26 cellular contexts compared by ENCODE assay signal in the genomic region with DNA sequence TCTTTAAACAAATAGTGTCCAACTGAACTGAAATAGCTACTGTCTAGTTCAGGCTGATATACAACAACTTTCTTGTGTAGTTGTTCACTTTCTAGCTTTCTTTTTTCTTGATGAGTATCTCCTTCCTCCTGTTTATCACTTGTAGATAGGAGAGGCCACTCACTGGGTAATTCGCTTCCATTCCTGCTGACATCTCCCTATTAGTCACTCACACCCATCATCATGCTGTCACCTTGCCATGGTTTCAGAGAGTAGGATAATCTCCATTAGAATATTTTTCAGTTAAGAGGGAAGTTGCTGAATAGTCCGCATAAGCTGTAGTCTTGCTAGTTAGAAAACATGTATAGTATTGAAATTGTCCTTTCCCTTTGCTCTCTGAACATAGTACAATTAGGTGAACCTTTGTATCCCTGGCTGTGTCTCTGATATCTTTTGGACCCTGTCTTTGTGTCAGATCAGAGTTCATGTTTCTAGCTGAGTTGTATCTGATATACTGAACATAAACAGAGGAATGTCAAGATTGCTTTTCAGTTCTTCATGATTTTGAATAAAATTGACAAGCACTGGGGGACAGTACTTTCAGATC.
A peak's percentile ranks its signal among the peaks of the same experiment; 100 is the strongest.
DNase-seq lines count a peak whose midpoint lies in the region; ATAC-seq and TF ChIP-seq lines count a peak whose summit lies in the region.
"Had no signal": no experiment of that assay in that cellular context is flagged by ENCODE, and none has a peak within 500 bp of the region (broad histone marks: within the 10 kb centered on the region; RNA-seq: fewer than 3 reads in every experiment).

No MANE protein-coding gene starts in this region.

- no peak overlapping the region for H2AFZ ChIP-seq in neural cell (ENCODE audit: low read depth, low read length)

- H4K20me1 ChIP-seq in neural cell (ENCODE audit: insufficient read depth) = no peaks in the 10 kb centered on the region

- DNase-seq in ELR (ENCODE audit: low read depth) = peak; percentile 46
- peak; percentile 65 for DNase-seq in RKO (ENCODE audit: low spot score)
- peak; percentile 10 for DNase-seq in fibroblast of pulmonary artery (ENCODE audit: low read depth)
- DNase-seq in coronary artery (ENCODE audit: low spot score) = no peak
- no peak for DNase-seq in GM13977 (ENCODE audit: low spot score)
- DNase-seq in activated naive CD4-positive, alpha-beta T cell treated with anti-CD3 and anti-CD28 coated beads for 36 hours = no peak
- DNase-seq: activated CD4-positive, alpha-beta memory T cell treated with anti-CD3 and anti-CD28 coated beads for 36 hours; activated naive CD4-positive, alpha-beta T cell; anterior cingulate cortex; CD4-positive, alpha-beta memory T cell; cerebellar nuclear complex; DMS153; effector CD4-positive, alpha-beta T cell; esophagus squamous epithelium; HCEC 1CT; NCI-H2107; NCI-H524; occipital lobe; right cardiac atrium; stimulated activated CD4-positive, alpha-beta T cell treated with anti-CD3 and anti-CD28 coated beads, Interleukin-15, amount 100 ng/mL, for 24 hours; testis had no signal

- no peaks in the 10 kb centered on the region for H3K9me2 ChIP-seq in neural cell (ENCODE audit: insufficient read depth, low read length)

- no peak overlapping the region for H3K9ac ChIP-seq in neural cell (ENCODE audit: low read length)

- TF ChIP-seq EP300 in neural cell (conservative IDR thresholded peaks at IDR 0.05; ENCODE audit: poor library complexity, severe bottlenecking) = peak; percentile 80

- intact Hi-C loops in activated naive CD4-positive, alpha-beta T cell treated with anti-CD3 and anti-CD28 coated beads for 36 hours (cut with micrococcal nuclease) = no loop called here

- no peaks in the 10 kb centered on the region for H3K9me3 Mint-ChIP-seq in activated naive CD4-positive, alpha-beta T cell treated with anti-CD3 and anti-CD28 coated beads for 36 hours
- H3K9me3 Mint-ChIP-seq: activated CD4-positive, alpha-beta memory T cell treated with anti-CD3 and anti-CD28 coated beads for 36 hours; CD4-positive, alpha-beta memory T cell; T-helper 2 cell treated with Interferon-gamma antibody and Interleukin-4, amounts not matched to agents 5 μg/mL and 100 μg/mL, for 36 hours; WTC11 had no signal

- H3K27me3 ChIP-seq in neural cell (ENCODE audit: insufficient read depth, low read depth, low read length) = no peaks in the 10 kb centered on the region
- H3K27me3 ChIP-seq: esophagus squamous epithelium, testis had no signal

- no peak overlapping the region for H3K4me3 Mint-ChIP-seq in activated naive CD4-positive, alpha-beta T cell treated with anti-CD3 and anti-CD28 coated beads for 36 hours
- H3K4me3 Mint-ChIP-seq: activated CD4-positive, alpha-beta memory T cell treated with anti-CD3 and anti-CD28 coated beads for 36 hours; CD4-positive, alpha-beta memory T cell; T-helper 2 cell treated with Interferon-gamma antibody and Interleukin-4, amounts not matched to agents 5 μg/mL and 100 μg/mL, for 36 hours; WTC11 had no signal

- CTCF ChIA-PET in activated naive CD4-positive, alpha-beta T cell treated with anti-CD3 and anti-CD28 coated beads for 36 hours (lab: Charles Lee) = interaction anchor here (1.2 kb wide), 1 partner anchor 54 kb away, joined by 5 read pairs; no protein-coding TSS in a partner anchor

- H3K27ac Mint-ChIP-seq in activated naive CD4-positive, alpha-beta T cell treated with anti-CD3 and anti-CD28 coated beads for 36 hours = no peak overlapping the region
- H3K27ac Mint-ChIP-seq: activated CD4-positive, alpha-beta memory T cell treated with anti-CD3 and anti-CD28 coated beads for 36 hours; T-helper 2 cell treated with Interferon-gamma antibody and Interleukin-4, amounts not matched to agents 5 μg/mL and 100 μg/mL, for 36 hours had no signal

- peak overlapping the region; percentile 39 for H3K4me2 ChIP-seq in neural cell (ENCODE audit: low read length)

- in situ Hi-C loops in GM13977 (cut with MboI; ENCODE audit: low pct_unique_long_range_greater_than_20kb, low sequenced_read_pairs, unreplicated experiment) = no loop called here

- no peaks in the 10 kb centered on the region for H3F3A ChIP-seq in neural cell (ENCODE audit: insufficient read depth, low read length, poor library complexity, severe bottlenecking)

- H3K27me3 Mint-ChIP-seq in activated naive CD4-positive, alpha-beta T cell treated with anti-CD3 and anti-CD28 coated beads for 36 hours (ENCODE audit: low read depth) = no peaks in the 10 kb centered on the region
- H3K27me3 Mint-ChIP-seq: activated CD4-positive, alpha-beta memory T cell treated with anti-CD3 and anti-CD28 coated beads for 36 hours; CD4-positive, alpha-beta memory T cell had no signal

- H3K27ac ChIP-seq in neural cell (ENCODE audit: low read length) (peak overlapping the region; percentile 43), coronary artery (no peak overlapping the region)
- H3K27ac ChIP-seq: esophagus squamous epithelium, testis had no signal

- no peak for ATAC-seq in GM18519 (IDR thresholded peaks at IDR 0.05; ENCODE audit: low FRiP score, unreplicated experiment)
- ATAC-seq: WTC11 had no signal

- peaks cover 21% of the 10 kb centered on the region for H3K36me3 ChIP-seq in neural cell (ENCODE audit: insufficient read depth, low read length)

- TF ChIP-seq CTCF in fibroblast of pulmonary artery (IDR thresholded peaks at IDR 0.05; ENCODE audit: low read length, missing control alignments) (no peak), neural cell (IDR thresholded peaks at IDR 0.05; ENCODE audit: poor library complexity, severe bottlenecking) (no peak), coronary artery (IDR thresholded peaks at IDR 0.05) (no peak), GM13977 (IDR thresholded peaks at IDR 0.05; ENCODE audit: extremely low read depth, insufficient read depth, missing control alignments) (no peak)

- H3K4me3 ChIP-seq in fibroblast of pulmonary artery (replicated peaks; ENCODE audit: low read depth, low read length) (no peak overlapping the region), neural cell (ENCODE audit: low read length) (peak overlapping the region; percentile 11), coronary artery (no peak overlapping the region)
- H3K4me3 ChIP-seq: esophagus squamous epithelium, lung, testis had no signal

- no peaks in the 10 kb centered on the region for H3K4me1 Mint-ChIP-seq in activated naive CD4-positive, alpha-beta T cell treated with anti-CD3 and anti-CD28 coated beads for 36 hours (ENCODE audit: low read depth)

- peaks cover 25% of the 10 kb centered on the region for H3K36me3 Mint-ChIP-seq in activated naive CD4-positive, alpha-beta T cell treated with anti-CD3 and anti-CD28 coated beads for 36 hours (ENCODE audit: low read depth)

- no peaks in the 10 kb centered on the region for H3K79me2 ChIP-seq in neural cell (replicated peaks; ENCODE audit: insufficient read depth, low read length)

- TF ChIP-seq RAD21 in neural cell (conservative IDR thresholded peaks at IDR 0.05) = no peak

- no peaks in the 10 kb centered on the region for H3K9me3 ChIP-seq in neural cell (ENCODE audit: low read length)
- H3K9me3 ChIP-seq: esophagus squamous epithelium, testis had no signal

TF ChIP-seq in neural cell, 6 proteins besides CTCF, POLR2A, EP300 and RAD21:
- TF ChIP-seq MXI1 (conservative IDR thresholded peaks at IDR 0.05; ENCODE audit: poor library complexity, severe bottlenecking) = no peak
- TF ChIP-seq EZH2 (IDR thresholded peaks at IDR 0.05; ENCODE audit: borderline replicate concordance, insufficient read depth, low read length, poor library complexity, severe bottlenecking) = no peak
- TF ChIP-seq TAF1 (IDR thresholded peaks at IDR 0.05; ENCODE audit: low read depth) = no peak
- peak; percentile 72 for TF ChIP-seq POLR2AphosphoS5 (IDR thresholded peaks at IDR 0.05)
- no peak for TF ChIP-seq SMC3 (conservative IDR thresholded peaks at IDR 0.05; ENCODE audit: poor library complexity)
- TF ChIP-seq, protein P1, sequence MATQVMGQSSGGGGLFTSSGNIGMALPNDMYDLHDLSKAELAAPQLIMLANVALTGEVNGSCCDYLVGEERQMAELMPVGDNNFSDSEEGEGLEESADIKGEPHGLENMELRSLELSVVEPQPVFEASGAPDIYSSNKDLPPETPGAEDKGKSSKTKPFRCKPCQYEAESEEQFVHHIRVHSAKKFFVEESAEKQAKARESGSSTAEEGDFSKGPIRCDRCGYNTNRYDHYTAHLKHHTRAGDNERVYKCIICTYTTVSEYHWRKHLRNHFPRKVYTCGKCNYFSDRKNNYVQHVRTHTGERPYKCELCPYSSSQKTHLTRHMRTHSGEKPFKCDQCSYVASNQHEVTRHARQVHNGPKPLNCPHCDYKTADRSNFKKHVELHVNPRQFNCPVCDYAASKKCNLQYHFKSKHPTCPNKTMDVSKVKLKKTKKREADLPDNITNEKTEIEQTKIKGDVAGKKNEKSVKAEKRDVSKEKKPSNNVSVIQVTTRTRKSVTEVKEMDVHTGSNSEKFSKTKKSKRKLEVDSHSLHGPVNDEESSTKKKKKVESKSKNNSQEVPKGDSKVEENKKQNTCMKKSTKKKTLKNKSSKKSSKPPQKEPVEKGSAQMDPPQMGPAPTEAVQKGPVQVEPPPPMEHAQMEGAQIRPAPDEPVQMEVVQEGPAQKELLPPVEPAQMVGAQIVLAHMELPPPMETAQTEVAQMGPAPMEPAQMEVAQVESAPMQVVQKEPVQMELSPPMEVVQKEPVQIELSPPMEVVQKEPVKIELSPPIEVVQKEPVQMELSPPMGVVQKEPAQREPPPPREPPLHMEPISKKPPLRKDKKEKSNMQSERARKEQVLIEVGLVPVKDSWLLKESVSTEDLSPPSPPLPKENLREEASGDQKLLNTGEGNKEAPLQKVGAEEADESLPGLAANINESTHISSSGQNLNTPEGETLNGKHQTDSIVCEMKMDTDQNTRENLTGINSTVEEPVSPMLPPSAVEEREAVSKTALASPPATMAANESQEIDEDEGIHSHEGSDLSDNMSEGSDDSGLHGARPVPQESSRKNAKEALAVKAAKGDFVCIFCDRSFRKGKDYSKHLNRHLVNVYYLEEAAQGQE (IDR thresholded peaks at IDR 0.05; ENCODE audit: borderline replicate concordance) = no peak
TF ChIP-seq in neural cell: peak in this region for 1.

Comparison
In these comparisons a context has a peak if more than half of its experiments do, and no peak if none do; other contexts are left out.
1. DNase-seq: peak in ELR (single experiment), RKO (single experiment) and fibroblast of pulmonary artery (single experiment); none in coronary artery (single experiment), GM13977 (single experiment) and activated naive CD4-positive, alpha-beta T cell treated with anti-CD3 and anti-CD28 coated beads for 36 hours (single experiment).